Comparison of ENCODE assay signal across 18 cellular contexts in the genomic region with DNA sequence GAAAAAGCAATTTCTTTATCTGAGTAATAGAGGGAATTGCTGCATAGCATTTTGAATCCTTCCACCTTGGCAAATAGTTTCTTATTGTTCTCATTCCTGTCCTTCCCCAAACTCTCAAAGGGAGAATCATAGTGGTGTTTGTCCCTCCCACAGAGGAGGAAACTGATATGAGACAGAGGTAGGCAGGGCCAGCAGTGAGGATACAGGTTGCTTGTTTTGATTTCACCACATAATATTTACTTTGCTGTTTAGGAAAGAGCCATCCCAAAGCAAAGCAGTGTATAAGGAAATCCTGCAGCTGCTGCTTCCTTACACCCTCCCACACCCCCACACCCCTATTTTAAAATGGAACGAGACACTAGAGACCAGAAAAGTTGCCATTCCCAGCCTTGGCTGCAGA.
DNase-seq lines count a peak whose midpoint lies in the region; ATAC-seq, FAIRE-seq and TF ChIP-seq lines count a peak whose summit lies in the region.
"Had no signal": no experiment of that assay in that cellular context is flagged by ENCODE, and none has a peak within 500 bp of the region (broad histone marks: within the 10 kb centered on the region; RNA-seq: fewer than 3 reads in every experiment).

No MANE protein-coding gene starts in this region.

- H3K36me3 Mint-ChIP-seq in endothelial cell (ENCODE audit: low read depth, unreplicated experiment), result peaks cover 52% of the 10 kb centered on the region
- peaks cover 70 to 84% of the 10 kb centered on the region in 2 donors for H3K36me3 Mint-ChIP-seq in stimulated activated naive B cell treated with anti-CD40 and anti-IgM and Interleukin-4, amounts not matched to agents 10 μg/mL and 1 μg/mL and 100 μg/mL, for 72 hours
- H3K36me3 Mint-ChIP-seq: CD4-positive, CD25-positive, alpha-beta regulatory T cell had no signal

- H3K27me3 Mint-ChIP-seq in endothelial cell (ENCODE audit: unreplicated experiment), result peaks cover 8% of the 10 kb centered on the region
- H3K27me3 Mint-ChIP-seq in stimulated activated naive B cell treated with anti-CD40 and anti-IgM and Interleukin-4, amounts not matched to agents 10 μg/mL and 1 μg/mL and 100 μg/mL, for 72 hours, result no peaks in the 10 kb centered on the region
- H3K27me3 Mint-ChIP-seq: B cell; CD4-positive, CD25-positive, alpha-beta regulatory T cell had no signal

- no peak overlapping the region for H3K4me3 Mint-ChIP-seq in endothelial cell (ENCODE audit: unreplicated experiment)
- H3K4me3 Mint-ChIP-seq in stimulated activated naive B cell treated with anti-CD40 and anti-IgM and Interleukin-4, amounts not matched to agents 10 μg/mL and 1 μg/mL and 100 μg/mL, for 72 hours, result no peak overlapping the region
- H3K4me3 Mint-ChIP-seq: B cell; CD4-positive, CD25-positive, alpha-beta regulatory T cell; CD8-positive, alpha-beta memory T cell had no signal

- peaks cover 44% of the 10 kb centered on the region for H3K4me1 Mint-ChIP-seq in endothelial cell (ENCODE audit: unreplicated experiment)
- peaks cover 44 to 59% of the 10 kb centered on the region in 2 donors for H3K4me1 Mint-ChIP-seq in stimulated activated naive B cell treated with anti-CD40 and anti-IgM and Interleukin-4, amounts not matched to agents 10 μg/mL and 1 μg/mL and 100 μg/mL, for 72 hours

- in situ Hi-C loops in HepG2 (cut with HindIII; ENCODE audit: extremely low pct_ligation_motif_present, low pct_unique_long_range_greater_than_20kb), result no loop called here

- POLR2A ChIA-PET in HepG2 (lab: Yijun Ruan, JAX), result no interaction called here

- no peaks in the 10 kb centered on the region for H4K20me1 ChIP-seq in HepG2 (ENCODE audit: insufficient read depth, low read length)
- H4K20me1 ChIP-seq: BLaER1 treated with 17β-estradiol and CSF1 and Interleukin-3, amounts not matched to agents 10 nM and 100 nM had no signal

- H3K27me3 ChIP-seq in right lobe of liver, result no peaks in the 10 kb centered on the region
- no peaks in the 10 kb centered on the region for H3K27me3 ChIP-seq in HepG2 (ENCODE audit: control insufficient read depth in 1 of 2, insufficient read depth in 2 of 2, low read length in 2 of 2)
- no peaks in the 10 kb centered on the region for H3K27me3 ChIP-seq in ascending aorta
- H3K27me3 ChIP-seq: BLaER1 treated with 17β-estradiol and CSF1 and Interleukin-3, amounts not matched to agents 10 nM and 100 nM had no signal

- no peak overlapping the region for H2AFZ ChIP-seq in HepG2 (ENCODE audit: low read length)
- H2AFZ ChIP-seq: GM23248 had no signal

- intact Hi-C loops in right lobe of liver (cut with DNase I) (no loop called here), HepG2 (cut with micrococcal nuclease; ENCODE audit: unreplicated experiment) (no loop called here), ascending aorta (cut with DNase I) (no loop called here)

- BruUV-seq in HepG2 (replicated peaks; lab: Mats Ljungman, UMichigan), result no TSS peak

- no peak overlapping the region for H3K27ac ChIP-seq in right lobe of liver
- no peak overlapping the region for H3K27ac ChIP-seq in HepG2 (ENCODE audit: extremely low read length, insufficient read depth, low read length)
- H3K27ac ChIP-seq in ascending aorta, result no peak overlapping the region
- H3K27ac ChIP-seq: BLaER1 treated with 17β-estradiol and CSF1 and Interleukin-3, amounts not matched to agents 10 nM and 100 nM; GM23248 had no signal

- no peak overlapping the region for H3K9ac ChIP-seq in HepG2 (ENCODE audit: insufficient read depth, low read depth, low read length)
- H3K9ac ChIP-seq: BLaER1 treated with 17β-estradiol and CSF1 and Interleukin-3, amounts not matched to agents 10 nM and 100 nM; GM23248 had no signal

- no peaks in the 10 kb centered on the region for H3K79me2 ChIP-seq in HepG2 (ENCODE audit: insufficient read depth, low read length)

- peak overlapping the region; percentile 70 for H3K27ac Mint-ChIP-seq in endothelial cell (ENCODE audit: unreplicated experiment)
- peak overlapping the region; percentile 37 for H3K27ac Mint-ChIP-seq in stimulated activated naive B cell treated with anti-CD40 and anti-IgM and Interleukin-4, amounts not matched to agents 10 μg/mL and 1 μg/mL and 100 μg/mL, for 72 hours
- H3K27ac Mint-ChIP-seq: B cell; CD4-positive, CD25-positive, alpha-beta regulatory T cell; CD8-positive, alpha-beta memory T cell had no signal

- TF ChIP-seq POLR2A in right lobe of liver (IDR thresholded peaks at IDR 0.05) (no peak), HepG2 (IDR thresholded peaks at IDR 0.05; ENCODE audit: insufficient read depth in 1 of 2, low read depth in 2 of 2, low read length in 2 of 2) (no peak)

- ATAC-seq in right lobe of liver (peak; percentile 84 to 96 (median 90)), HepG2 (no peak)
- no peak for ATAC-seq in stimulated activated naive B cell treated with anti-CD40 and anti-IgM and Interleukin-4, amounts not matched to agents 10 μg/mL and 1 μg/mL and 100 μg/mL, for 72 hours (replicated peaks)

- no peaks in the 10 kb centered on the region for H3K36me3 ChIP-seq in right lobe of liver
- no peaks in the 10 kb centered on the region for H3K36me3 ChIP-seq in HepG2 (replicated peaks in 1 of 2; ENCODE audit: control insufficient read depth in 1 of 2, insufficient read depth in 2 of 2, low read length in 2 of 2)
- peaks cover 0 to 2% of the 10 kb centered on the region in 2 donors for H3K36me3 ChIP-seq in ascending aorta
- H3K36me3 ChIP-seq: HAP-1 had no signal

- no peaks in the 10 kb centered on the region for H3K9me3 ChIP-seq in right lobe of liver
- H3K9me3 ChIP-seq in HepG2 (ENCODE audit: low read length), result no peaks in the 10 kb centered on the region
- no peaks in the 10 kb centered on the region for H3K9me3 ChIP-seq in ascending aorta
- H3K9me3 ChIP-seq: HAP-1 had no signal

- no peak for TF ChIP-seq RAD21 in HepG2 (CRISPR knock-in tag; IDR thresholded peaks at IDR 0.05)

- FAIRE-seq in HepG2 (lab: Jason Lieb, UNC), result no peak
- FAIRE-seq: GM18507 had no signal

- no peak for TF ChIP-seq EP300 in HepG2 (IDR thresholded peaks at IDR 0.05; ENCODE audit: low read depth in 2 of 2, low read length in 2 of 2)
- TF ChIP-seq EP300 in HepG2 (CRISPR knock-in tag; IDR thresholded peaks at IDR 0.05; ENCODE audit: borderline replicate concordance), result no peak

- H3K4me3 ChIP-seq in right lobe of liver, result no peak overlapping the region
- no peak overlapping the region for H3K4me3 ChIP-seq in HepG2 (replicated peaks in 1 of 3; ENCODE audit: insufficient read depth in 1 of 3, low read depth in 2 of 3, low read length in 3 of 3)
- no peak overlapping the region for H3K4me3 ChIP-seq in ascending aorta
- H3K4me3 ChIP-seq: BLaER1 treated with 17β-estradiol and CSF1 and Interleukin-3, amounts not matched to agents 10 nM and 100 nM; GM23248; HAP-1 had no signal

- DNase-seq in DMS53 (lab: John Stamatoyannopoulos, UW) (peak; percentile 52), DMS53 treated with DMSO at 0.1 percent for 48 hours (lab: John Stamatoyannopoulos, UW; ENCODE audit: unreplicated experiment) (no peak), right lobe of liver (no peak), HepG2 (ENCODE audit: low spot score) (no peak), endothelial cell (ENCODE audit: low spot score) (peak; percentile 6), ascending aorta (ENCODE audit: low spot score in 2 of 2) (no peak), NCI-H2171 (lab: John Stamatoyannopoulos, UW) (no peak)
- DNase-seq in stimulated activated naive B cell treated with anti-CD40 and anti-IgM and Interleukin-4, amounts not matched to agents 10 μg/mL and 1 μg/mL and 100 μg/mL, for 72 hours, result no peak
- DNase-seq: 8988T; CD4-positive, CD25-positive, alpha-beta regulatory T cell; CD8-positive, alpha-beta memory T cell; DMS79; GDM1; GM23248 had no signal

- no peaks in the 10 kb centered on the region for H3K9me3 Mint-ChIP-seq in endothelial cell (ENCODE audit: unreplicated experiment)
- peaks cover 1 to 9% of the 10 kb centered on the region in 2 donors for H3K9me3 Mint-ChIP-seq in stimulated activated naive B cell treated with anti-CD40 and anti-IgM and Interleukin-4, amounts not matched to agents 10 μg/mL and 1 μg/mL and 100 μg/mL, for 72 hours
- H3K9me3 Mint-ChIP-seq: CD8-positive, alpha-beta memory T cell had no signal

- 75% methylated on average over 1 of the region's 1 CpG for WGBS in right lobe of liver (ENCODE audit: insufficient coverage, low coverage, low lambda C conversion rate, missing lambda C conversion rate)
- 64% methylated on average over 1 of the region's 1 CpG for WGBS in HepG2 (ENCODE audit: low lambda C conversion rate)

- CTCF ChIA-PET in HepG2 (lab: Yijun Ruan, JAX; ENCODE audit: low intra/inter-chr PET ratio, low total read pairs), result no interaction called here

- H3K4me2 ChIP-seq in HepG2 (ENCODE audit: low read depth, low read length), result no peak overlapping the region
- H3K4me2 ChIP-seq: BLaER1 treated with 17β-estradiol and CSF1 and Interleukin-3, amounts not matched to agents 10 nM and 100 nM had no signal

- no peak for TF ChIP-seq CTCF in right lobe of liver (IDR thresholded peaks at IDR 0.05)
- TF ChIP-seq CTCF in HepG2 (CRISPR knock-in tag; IDR thresholded peaks at IDR 0.05), result no peak
- no peak for TF ChIP-seq CTCF in endothelial cell (IDR thresholded peaks at IDR 0.05; ENCODE audit: unreplicated experiment)
- TF ChIP-seq CTCF in ascending aorta (IDR thresholded peaks at IDR 0.05), result no peak

- peaks cover 0 to 6% (median 0%) of the 10 kb centered on the region in 4 donors for H3K4me1 ChIP-seq in right lobe of liver
- no peaks in the 10 kb centered on the region for H3K4me1 ChIP-seq in HepG2 (ENCODE audit: insufficient read depth, low read length)
- H3K4me1 ChIP-seq in ascending aorta, result no peaks in the 10 kb centered on the region
- H3K4me1 ChIP-seq: HAP-1 had no signal

Comparison
In these comparisons a context has a peak if more than half of its experiments do, and no peak if none do; other contexts are left out.
1. DNase-seq: peak in DMS53 (single experiment) and endothelial cell (single experiment); none in DMS53 treated with DMSO at 0.1 percent for 48 hours (single experiment), right lobe of liver (0 of 3), HepG2 (single experiment), stimulated activated naive B cell treated with anti-CD40 and anti-IgM and Interleukin-4, amounts not matched to agents 10 μg/mL and 1 μg/mL and 100 μg/mL, for 72 hours (single experiment), ascending aorta (0 of 2) and NCI-H2171 (single experiment).
2. ATAC-seq: peak in right lobe of liver (4 of 4); none in HepG2 (single experiment) and stimulated activated naive B cell treated with anti-CD40 and anti-IgM and Interleukin-4, amounts not matched to agents 10 μg/mL and 1 μg/mL and 100 μg/mL, for 72 hours (0 of 2).